25 cellular contexts compared by ENCODE assay signal in the genomic region with DNA sequence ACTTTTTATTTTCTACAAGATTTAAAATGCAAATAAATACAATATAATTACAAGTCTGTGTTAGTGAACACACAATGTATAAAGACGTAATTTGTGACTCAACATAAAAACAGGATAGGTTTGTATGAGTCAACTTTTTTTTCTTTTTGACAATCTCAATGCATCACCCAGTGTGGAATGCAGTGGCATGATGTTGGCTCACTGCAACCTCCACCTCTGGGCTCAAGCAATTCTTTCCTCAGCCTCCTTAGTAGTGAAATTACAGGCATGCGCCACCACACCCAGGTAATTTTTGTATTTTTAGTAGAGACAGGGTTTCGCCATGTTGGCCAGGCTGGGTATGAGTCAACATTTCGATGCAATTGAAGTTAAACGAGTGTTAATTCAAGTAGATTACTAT. TPM values are rescaled to one million over a fixed set of nuclear protein-coding genes. Genes with fewer than 3 reads are reported as not detected.
DNase-seq lines count a peak whose midpoint lies in the region; ATAC-seq and TF ChIP-seq lines count a peak whose summit lies in the region.
"Had no signal": no experiment of that assay in that cellular context is flagged by ENCODE, and none has a peak within 500 bp of the region (broad histone marks: within the 10 kb centered on the region; RNA-seq: fewer than 3 reads in every experiment).

No MANE protein-coding gene starts in this region.

- no peak overlapping the region for H3K4me3 Mint-ChIP-seq in MCF 10A (ENCODE audit: unreplicated experiment)

- no peaks in the 10 kb centered on the region for H4K20me1 ChIP-seq in SK-N-SH (ENCODE audit: insufficient read depth)

- H3K27me3 ChIP-seq in breast epithelium = no peaks in the 10 kb centered on the region
- H3K27me3 ChIP-seq in SK-N-SH (ENCODE audit: insufficient read depth) = no peaks in the 10 kb centered on the region
- H3K27me3 ChIP-seq: cardiac muscle cell had no signal

- no peak overlapping the region for H3K9ac ChIP-seq in SK-N-SH
- H3K9ac ChIP-seq: KMS-11 had no signal

- CTCF ChIA-PET in MCF 10A (lab: Yijun Ruan, JAX) = no interaction called here
- CTCF ChIA-PET in SK-N-SH (lab: Yijun Ruan, JAX) = no interaction called here

- TF ChIP-seq EP300 in SK-N-SH (IDR thresholded peaks at IDR 0.05; ENCODE audit: borderline replicate concordance in 1 of 2, low read depth in 1 of 2, low read length in 1 of 2) = no peak

- TF ChIP-seq RAD21 in SK-N-SH (IDR thresholded peaks at IDR 0.05; ENCODE audit: low read length) = no peak

- H3K4me1 ChIP-seq in breast epithelium = no peaks in the 10 kb centered on the region
- H3K4me1 ChIP-seq in SK-N-SH (ENCODE audit: control insufficient read depth in 1 of 2, insufficient read depth in 2 of 2, low read depth in 1 of 2, low read length in 1 of 2) = no peaks in the 10 kb centered on the region

- H3K27ac ChIP-seq in breast epithelium (no peak overlapping the region), SK-N-SH (ENCODE audit: low read depth in 2 of 2, low read length in 1 of 2) (no peak overlapping the region)
- H3K27ac ChIP-seq: 22Rv1, C4-2B, cardiac muscle cell, HL-60, KMS-11, SK-N-MC, thoracic aorta had no signal

- H3F3A ChIP-seq in SK-N-SH (replicated peaks; ENCODE audit: insufficient read depth) = peaks cover 4% of the 10 kb centered on the region

- H3K9me3 ChIP-seq in breast epithelium (no peaks in the 10 kb centered on the region), SK-N-SH (no peaks in the 10 kb centered on the region)
- H3K9me3 ChIP-seq: thoracic aorta had no signal

- ATAC-seq in GM21717 (IDR thresholded peaks at IDR 0.05; ENCODE audit: unreplicated experiment) = no peak
- no peak for ATAC-seq in GM21526 (IDR thresholded peaks at IDR 0.05; ENCODE audit: low FRiP score, unreplicated experiment)
- no peak for ATAC-seq in HG03469 (IDR thresholded peaks at IDR 0.05; ENCODE audit: unreplicated experiment)
- ATAC-seq: activated naive CD4-positive, alpha-beta T cell treated with anti-CD3 and anti-CD28 coated beads, Interleukin-2, amount 50 U/mL, for 72 hours had no signal

- no peak overlapping the region for H3K4me2 ChIP-seq in SK-N-SH
- H3K4me2 ChIP-seq: KMS-11 had no signal

- H3K9me3 Mint-ChIP-seq in MCF 10A (ENCODE audit: unreplicated experiment) = peaks cover 12% of the 10 kb centered on the region

- peak overlapping the region; percentile 82 for H3K27ac Mint-ChIP-seq in MCF 10A (ENCODE audit: low read depth, unreplicated experiment)
- H3K27ac Mint-ChIP-seq: activated naive CD4-positive, alpha-beta T cell treated with anti-CD3 and anti-CD28 coated beads, Interleukin-2, amount 50 U/mL, for 72 hours had no signal

- peaks cover 33% of the 10 kb centered on the region for H3K4me1 Mint-ChIP-seq in MCF 10A (ENCODE audit: insufficient read depth, unreplicated experiment)

- BruUV-seq in MCF 10A (replicated peaks; lab: Mats Ljungman, UMichigan) = TSS peak; percentile 89

- H3K79me2 ChIP-seq in SK-N-SH (ENCODE audit: insufficient read depth) = no peaks in the 10 kb centered on the region

- H3K4me3 ChIP-seq in breast epithelium = no peak overlapping the region
- no peak overlapping the region for H3K4me3 ChIP-seq in SK-N-SH (ENCODE audit: low read depth in 2 of 2, low read length in 1 of 2)
- H3K4me3 ChIP-seq: cardiac muscle cell, SK-N-MC, thoracic aorta had no signal

- no peaks in the 10 kb centered on the region for H3K36me3 Mint-ChIP-seq in MCF 10A (ENCODE audit: insufficient read depth, unreplicated experiment)
- H3K36me3 Mint-ChIP-seq: activated naive CD4-positive, alpha-beta T cell treated with anti-CD3 and anti-CD28 coated beads, Interleukin-2, amount 50 U/mL, for 72 hours had no signal

- no peaks in the 10 kb centered on the region; the same call in 1 of the 2 replicates for H3K9me2 ChIP-seq in SK-N-SH

- TF ChIP-seq CTCF in MCF 10A (IDR thresholded peaks at IDR 0.05; ENCODE audit: unreplicated experiment) (no peak), breast epithelium (IDR thresholded peaks at IDR 0.05) (no peak), SK-N-SH (IDR thresholded peaks at IDR 0.05) (no peak)

- H3K27me3 Mint-ChIP-seq in MCF 10A (ENCODE audit: insufficient read depth, unreplicated experiment) = no peaks in the 10 kb centered on the region

- H2AFZ ChIP-seq in SK-N-SH (ENCODE audit: low read depth) = no peak overlapping the region

- POLR2A ChIA-PET in MCF 10A (lab: Yijun Ruan, JAX) (interaction anchor here (0.5 to 2.4 kb wide), 9 partner anchors 16 to 351 kb away, joined by 3 to 14 read pairs (median 4); no protein-coding TSS in a partner anchor), SK-N-SH (lab: Yijun Ruan, JAX) (no interaction called here)

- WGBS in SK-N-SH (ENCODE audit: low lambda C conversion rate) = 3% methylated on average over 5 of the region's 5 CpGs

- DNase-seq in MCF 10A (ENCODE audit: unreplicated experiment) (peak; percentile 97), breast epithelium (ENCODE audit: low spot score in 2 of 2) (no peak), SK-N-SH (no peak), fibroblast of peridontal ligament (ENCODE audit: extremely low read depth) (peak; percentile 1)
- no peak for DNase-seq in activated naive CD4-positive, alpha-beta T cell treated with anti-CD3 and anti-CD28 coated beads, Interleukin-2, amount 50 U/mL, for 16 hours
- DNase-seq: activated CD4-positive, alpha-beta T cell treated with anti-CD3 and anti-CD28 coated beads, Interleukin-2, amount 50 U/mL, for 1 hour; hypothalamus; left cardiac atrium; NCI-H1436; NCI-H2227 treated with DMSO at 0.1 percent for 48 hours; occipital lobe; stimulated activated CD4-positive, alpha-beta T cell treated with anti-CD3 and anti-CD28 coated beads, Interleukin-4, amount 100 ng/mL, for 24 hours; stimulated activated CD8-positive, alpha-beta memory T cell treated with anti-CD3 and anti-CD28 coated beads, Interleukin-4, amount 100 ng/mL, for 48 hours had no signal

- H3K36me3 ChIP-seq in breast epithelium (no peaks in the 10 kb centered on the region), SK-N-SH (replicated peaks in 1 of 2; ENCODE audit: control insufficient read depth in 1 of 2, insufficient read depth in 2 of 2, low read length in 1 of 2) (no peaks in the 10 kb centered on the region)
- H3K36me3 ChIP-seq: cardiac muscle cell, thoracic aorta had no signal

- intact Hi-C loops in MCF 10A (cut with micrococcal nuclease) (loop anchor here (1.0 to 2.0 kb wide), 2 partner anchors 59 to 91 kb away; a partner anchor contains a TSS), breast epithelium (cut with DNase I; ENCODE audit: low total_unique reads) (no loop called here)

- no peak for TF ChIP-seq POLR2A in breast epithelium (IDR thresholded peaks at IDR 0.05)

TF ChIP-seq in SK-N-SH, 30 proteins besides CTCF, POLR2A, EP300 and RAD21:
- 0 out of 2 replicates have a peak, but pooled peaks have one; percentile 15 for TF ChIP-seq FOSL2 (IDR thresholded peaks at IDR 0.05; ENCODE audit: borderline replicate concordance, low read depth)
- TF ChIP-seq NRF1 (IDR thresholded peaks at IDR 0.05; ENCODE audit: low read depth, low read length) = no peak
- TF ChIP-seq NFIC (IDR thresholded peaks at IDR 0.05; ENCODE audit: borderline replicate concordance) = no peak
TF ChIP-seq in SK-N-SH: peak in this region for 1.

RNA-seq across cellular contexts. Expression of a gene that starts 5.9 kb away (rescaled TPM):
- not detected in 2 replicates for total RNA-seq in MCF 10A (2022)
- total RNA-seq in breast epithelium = not detected
- polyA plus RNA-seq in SK-N-SH (2012; rRNA removed) = not detected in 2 replicates
- polyA plus RNA-seq in SK-N-SH (2012; cell fraction: cytosol; rRNA removed) = not detected in 2 replicates
- not detected in 2 replicates for polyA plus RNA-seq in SK-N-SH (2012; cell fraction: nucleus; rRNA removed)
- total RNA-seq: activated naive CD4-positive, alpha-beta T cell treated with anti-CD3 and anti-CD28 coated beads, Interleukin-2, amount 50 U/mL, for 72 hours; cardiac muscle cell; left cardiac atrium; mucosa of gallbladder; occipital lobe; thoracic aorta had no signal
- polyA plus RNA-seq: cardiac muscle cell had no signal

RNA-seq across cellular contexts. Expression of a gene that starts 13.1 kb away (rescaled TPM):
- total RNA-seq in MCF 10A (2022) (not detected in 2 replicates), breast epithelium (not detected)
- polyA plus RNA-seq in SK-N-SH (2012; rRNA removed) = not detected in 2 replicates
- polyA plus RNA-seq in SK-N-SH (2012; cell fraction: cytosol; rRNA removed) = not detected in 2 replicates
- not detected in 2 replicates for polyA plus RNA-seq in SK-N-SH (2012; cell fraction: nucleus; rRNA removed)
- total RNA-seq: activated naive CD4-positive, alpha-beta T cell treated with anti-CD3 and anti-CD28 coated beads, Interleukin-2, amount 50 U/mL, for 72 hours; left cardiac atrium; mucosa of gallbladder; occipital lobe; thoracic aorta had no signal

RNA-seq across cellular contexts. Expression of a gene that starts 28.8 kb away (rescaled TPM):
- total RNA-seq in MCF 10A (2022) (not detected in 2 replicates), breast epithelium (not detected)
- not detected in 2 replicates for polyA plus RNA-seq in SK-N-SH (2012; rRNA removed)
- not detected in 2 replicates for polyA plus RNA-seq in SK-N-SH (2012; cell fraction: cytosol; rRNA removed)
- polyA plus RNA-seq in SK-N-SH (2012; cell fraction: nucleus; rRNA removed) = not detected in 2 replicates
- total RNA-seq: activated naive CD4-positive, alpha-beta T cell treated with anti-CD3 and anti-CD28 coated beads, Interleukin-2, amount 50 U/mL, for 72 hours; cardiac muscle cell; left cardiac atrium; mucosa of gallbladder; occipital lobe; thoracic aorta had no signal
- polyA plus RNA-seq: cardiac muscle cell had no signal

RNA-seq across cellular contexts. Expression of a gene that starts 42.9 kb away (rescaled TPM):
- total RNA-seq in MCF 10A (2022) (7.0 and 15.0 TPM in 2 replicates), breast epithelium (not detected)
- not detected in 2 replicates for polyA plus RNA-seq in SK-N-SH (2012; rRNA removed)
- polyA plus RNA-seq in SK-N-SH (2012; cell fraction: cytosol; rRNA removed) = not detected in 2 replicates
- polyA plus RNA-seq in SK-N-SH (2012; cell fraction: nucleus; rRNA removed) = not detected in 2 replicates
- total RNA-seq: activated naive CD4-positive, alpha-beta T cell treated with anti-CD3 and anti-CD28 coated beads, Interleukin-2, amount 50 U/mL, for 72 hours; cardiac muscle cell; left cardiac atrium; mucosa of gallbladder; occipital lobe; thoracic aorta had no signal
- polyA plus RNA-seq: cardiac muscle cell had no signal

RNA-seq across cellular contexts. Expression of a gene that starts 50.4 kb away (rescaled TPM):
- total RNA-seq in MCF 10A (2022) = not detected in 2 replicates
- not detected for total RNA-seq in breast epithelium
- not detected in 2 replicates for polyA plus RNA-seq in SK-N-SH (2012; rRNA removed)
- not detected in 2 replicates for polyA plus RNA-seq in SK-N-SH (2012; cell fraction: cytosol; rRNA removed)
- not detected in 2 replicates for polyA plus RNA-seq in SK-N-SH (2012; cell fraction: nucleus; rRNA removed)
- total RNA-seq: activated naive CD4-positive, alpha-beta T cell treated with anti-CD3 and anti-CD28 coated beads, Interleukin-2, amount 50 U/mL, for 72 hours; cardiac muscle cell; left cardiac atrium; mucosa of gallbladder; occipital lobe; thoracic aorta had no signal
- polyA plus RNA-seq: cardiac muscle cell had no signal

Comparison
In these comparisons a context has a peak if more than half of its experiments do, and no peak if none do; other contexts are left out.
1. DNase-seq: peak in MCF 10A (single experiment) and fibroblast of peridontal ligament (single experiment); none in breast epithelium (0 of 2), SK-N-SH (single experiment) and activated naive CD4-positive, alpha-beta T cell treated with anti-CD3 and anti-CD28 coated beads, Interleukin-2, amount 50 U/mL, for 16 hours (single experiment).